Comparison of ENCODE assay signal across 19 cellular contexts in the genomic region with DNA sequence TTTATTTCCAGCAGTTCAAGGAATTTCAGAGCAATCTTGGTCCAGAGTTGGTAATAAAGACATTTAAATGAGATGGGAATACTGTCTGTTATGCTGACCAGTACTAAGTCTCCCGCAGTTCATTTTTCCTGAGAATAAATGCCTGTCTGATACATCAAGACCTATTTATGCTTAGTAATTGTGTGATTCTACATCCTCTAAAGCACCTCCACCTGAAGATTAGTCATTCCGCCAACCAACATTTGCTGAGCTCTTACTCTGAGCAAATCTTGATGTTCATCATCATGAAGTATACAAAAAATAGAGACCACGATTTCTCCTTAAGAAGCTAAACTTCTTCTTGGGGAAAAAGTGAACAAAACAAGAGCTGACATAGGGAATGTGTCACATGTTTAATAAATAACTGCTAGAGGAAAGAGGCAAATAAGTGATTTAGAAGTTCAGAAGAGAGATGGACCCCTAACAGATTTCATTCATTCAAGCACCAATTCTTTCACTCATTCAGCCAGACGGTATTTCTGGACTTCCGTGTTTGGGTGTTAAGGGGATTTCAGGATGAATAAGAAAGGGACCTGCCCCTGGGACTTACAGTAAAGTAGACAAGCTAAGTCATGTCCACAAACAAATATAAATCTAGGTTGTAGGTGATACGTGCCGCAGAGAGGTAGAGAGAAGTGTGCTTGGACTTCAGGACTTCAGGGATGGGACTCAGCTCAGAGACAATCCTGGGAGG. TPM values are rescaled to one million over a fixed set of nuclear protein-coding genes. Genes with fewer than 3 reads are reported as not detected.
A peak's percentile ranks its signal among the peaks of the same experiment; 100 is the strongest.
DNase-seq lines count a peak whose midpoint lies in the region; ATAC-seq, FAIRE-seq and TF ChIP-seq lines count a peak whose summit lies in the region.
"Had no signal": no experiment of that assay in that cellular context is flagged by ENCODE, and none has a peak within 500 bp of the region (broad histone marks: within the 10 kb centered on the region; RNA-seq: fewer than 3 reads in every experiment).

No MANE protein-coding gene starts in this region.

- TF ChIP-seq RAD21 in IMR-90 (IDR thresholded peaks at IDR 0.05; ENCODE audit: low read length), result no peak
- TF ChIP-seq RAD21 in GM12878 (IDR thresholded peaks at IDR 0.05; ENCODE audit: insufficient read depth, low read depth, low read length), result no peak

- H4K91ac ChIP-seq in IMR-90 (ENCODE audit: insufficient read depth, low read depth, low read length) (peak overlapping the region; percentile 79), mesenchymal stem cell (ENCODE audit: low read length) (no peak overlapping the region)

- no peak overlapping the region for H3K4me3 Mint-ChIP-seq in naive thymus-derived CD4-positive, alpha-beta T cell
- H3K4me3 Mint-ChIP-seq: activated T-cell treated with anti-CD3 and anti-CD28 coated beads, Interleukin-2, amount 50 U/mL, for 72 hours; CD4-positive, alpha-beta T cell; type B pancreatic cell had no signal

- H2BK5ac ChIP-seq in IMR-90 (ENCODE audit: low read depth, low read length, poor library complexity, severe bottlenecking) (peak overlapping the region; percentile 86), mesenchymal stem cell (ENCODE audit: low read depth, low read length, poor library complexity, severe bottlenecking) (no peak overlapping the region)

- H3K36me3 ChIP-seq in IMR-90 (ENCODE audit: control insufficient read depth, insufficient read depth, low read length) (no peaks in the 10 kb centered on the region), GM12878 (ENCODE audit: control insufficient read depth in 2 of 2, insufficient read depth in 2 of 2, low read length in 1 of 2) (no peaks in the 10 kb centered on the region), mesenchymal stem cell (ENCODE audit: control insufficient read depth in 1 of 2, insufficient read depth in 2 of 2, low read depth in 1 of 2, low read length in 2 of 2) (no peaks in the 10 kb centered on the region), body of pancreas (replicated peaks in 1 of 2; ENCODE audit: insufficient read depth in 1 of 2, low read depth in 2 of 2) (no peaks in the 10 kb centered on the region)
- H3K36me3 ChIP-seq in naive thymus-derived CD4-positive, alpha-beta T cell (ENCODE audit: control insufficient read depth in 2 of 3, insufficient read depth in 3 of 3, low read length in 3 of 3), result no peaks in the 10 kb centered on the region
- H3K36me3 ChIP-seq: left lung, spleen had no signal

- intact Hi-C loops in IMR-90 (cut with micrococcal nuclease) (no loop called here), GM12878 (cut with micrococcal nuclease; ENCODE audit: unreplicated experiment) (no loop called here), body of pancreas (cut with DNase I) (no loop called here)
- intact Hi-C loops in naive thymus-derived CD4-positive, alpha-beta T cell (cut with micrococcal nuclease), result no loop called here

- H3K27me3 ChIP-seq in IMR-90 (ENCODE audit: control insufficient read depth, insufficient read depth, low read length) (no peaks in the 10 kb centered on the region), GM12878 (replicated peaks in 1 of 2; ENCODE audit: control insufficient read depth in 2 of 2, insufficient read depth in 2 of 2, low read length in 1 of 2) (no peaks in the 10 kb centered on the region; a peak in 1 of 4 replicates), mesenchymal stem cell (ENCODE audit: control insufficient read depth in 1 of 2, insufficient read depth in 1 of 2, low read length in 2 of 2) (no peaks in the 10 kb centered on the region), body of pancreas (no peaks in the 10 kb centered on the region)
- H3K27me3 ChIP-seq in naive thymus-derived CD4-positive, alpha-beta T cell (ENCODE audit: control insufficient read depth in 2 of 2, insufficient read depth in 2 of 2, low read length in 2 of 2), result no peaks in the 10 kb centered on the region
- H3K27me3 ChIP-seq: left lung, spleen had no signal

- peaks cover 17% of the 10 kb centered on the region for H3K4me1 ChIP-seq in IMR-90 (ENCODE audit: control insufficient read depth, insufficient read depth, low read length)
- H3K4me1 ChIP-seq in GM12878 (ENCODE audit: control insufficient read depth, insufficient read depth, low read length), result peaks cover 15% of the 10 kb centered on the region
- H3K4me1 ChIP-seq in mesenchymal stem cell (ENCODE audit: control insufficient read depth, insufficient read depth, low read depth, low read length), result peaks cover 8% of the 10 kb centered on the region
- no peaks in the 10 kb centered on the region for H3K4me1 ChIP-seq in naive thymus-derived CD4-positive, alpha-beta T cell (ENCODE audit: control insufficient read depth in 2 of 2, insufficient read depth in 2 of 2, low read length in 2 of 2)
- H3K4me1 ChIP-seq in body of pancreas, result peaks cover 7% of the 10 kb centered on the region

- POLR2A ChIA-PET in GM10248 (lab: Yijun Ruan, JAX), result no interaction called here
- POLR2A ChIA-PET in IMR-90 (lab: Charles Lee; ENCODE audit: unreplicated experiment), result no interaction called here
- POLR2A ChIA-PET in GM12878 (lab: Charles Lee), result no interaction called here
- POLR2A ChIA-PET in naive thymus-derived CD4-positive, alpha-beta T cell (lab: Charles Lee), result no interaction called here

- no CpG with 5 or more reads among the region's 7 CpGs for WGBS in IMR-90 (ENCODE audit: extremely low coverage in 2 of 2, insufficient read length in 1 of 2), 2 experiments
- 46% methylated on average over 7 of the region's 7 CpGs for WGBS in GM12878 (ENCODE audit: insufficient coverage, insufficient replicate concordance, low lambda C conversion rate, missing lambda C conversion rate)
- 98% methylated on average over 3 of the region's 7 CpGs for WGBS in mesenchymal stem cell
- WGBS in body of pancreas, 2 donors, result 89 to 90% methylated on average over 7 of the region's 7 CpGs

- TF ChIP-seq CTCF in GM10248 (IDR thresholded peaks at IDR 0.05; ENCODE audit: control extremely low read depth, extremely low read depth, low read depth, missing control alignments) (no peak), IMR-90 (conservative IDR thresholded peaks at IDR 0.05; ENCODE audit: low read depth, low read length) (no peak), GM12878 (IDR thresholded peaks at IDR 0.05 in 2 of 3, conservative IDR thresholded peaks at IDR 0.05 in 1 of 3; ENCODE audit: control insufficient read depth in 2 of 3, extremely low read depth in 1 of 3, insufficient read depth in 1 of 3, low read depth in 3 of 3, low read length in 3 of 3) (no peak), body of pancreas (IDR thresholded peaks at IDR 0.05) (no peak)

- no peak overlapping the region for H2AK9ac ChIP-seq in IMR-90 (replicated peaks; ENCODE audit: low read depth, low read length, poor library complexity)

- BruUV-seq in IMR-90 (replicated peaks; lab: Mats Ljungman, UMichigan) (no TSS peak), GM12878 (replicated peaks; lab: Mats Ljungman, UMichigan) (no TSS peak)

- H3K9me1 ChIP-seq in IMR-90 (ENCODE audit: insufficient read depth, low read length), result peaks cover 17% of the 10 kb centered on the region

- peak overlapping the region; percentile 83 for H2BK120ac ChIP-seq in IMR-90 (ENCODE audit: low read depth, low read length)
- H2BK120ac ChIP-seq in mesenchymal stem cell (ENCODE audit: low read depth, low read length), result no peak overlapping the region

- H3K36me3 Mint-ChIP-seq in naive thymus-derived CD4-positive, alpha-beta T cell, result peaks cover 0 to 3% (median 0%) of the 10 kb centered on the region in 5 donors
- H3K36me3 Mint-ChIP-seq: activated naive CD4-positive, alpha-beta T cell treated with anti-CD3 and anti-CD28 coated beads, Interleukin-2, amount 50 U/mL, for 72 hours; type B pancreatic cell had no signal

- peaks cover 0 to 9% of the 10 kb centered on the region in 2 experiments; a peak in 2 of 4 replicates for H3K79me1 ChIP-seq in IMR-90 (ENCODE audit: low read depth in 1 of 2, low read length in 2 of 2)
- no peaks in the 10 kb centered on the region for H3K79me1 ChIP-seq in mesenchymal stem cell (replicated peaks; ENCODE audit: low read length, poor library complexity, severe bottlenecking)

- H3K56ac ChIP-seq in IMR-90 (ENCODE audit: extremely low read depth, insufficient read depth, low read length), result peak overlapping the region; percentile 26; the same call in 1 of the 2 replicates

- in situ Hi-C loops in IMR-90 (cut with MboI; ENCODE audit: low sequenced_read_pairs) (no loop called here), GM12878 (cut with MboI) (no loop called here)

- H3K9me3 ChIP-seq in IMR-90 (ENCODE audit: control insufficient read depth, insufficient read depth, low read length), result no peaks in the 10 kb centered on the region
- H3K9me3 ChIP-seq in GM12878 (replicated peaks; ENCODE audit: control insufficient read depth, insufficient read depth, low read length), result no peaks in the 10 kb centered on the region; the same call in 2 of the 3 replicates
- H3K9me3 ChIP-seq in mesenchymal stem cell (ENCODE audit: control insufficient read depth, low read length), result no peaks in the 10 kb centered on the region
- no peaks in the 10 kb centered on the region for H3K9me3 ChIP-seq in naive thymus-derived CD4-positive, alpha-beta T cell (ENCODE audit: control insufficient read depth in 2 of 3, low read length in 3 of 3)
- H3K9me3 ChIP-seq in body of pancreas, result no peaks in the 10 kb centered on the region
- H3K9me3 ChIP-seq: left lung, spleen had no signal

- no peak overlapping the region for H3K4me3 ChIP-seq in IMR-90 (ENCODE audit: insufficient read depth, low read depth, low read length)
- H3K4me3 ChIP-seq in GM12878, result no peak overlapping the region
- H3K4me3 ChIP-seq in mesenchymal stem cell (ENCODE audit: insufficient read depth in 1 of 2, low read depth in 1 of 2, low read length in 2 of 2), result no peak overlapping the region
- H3K4me3 ChIP-seq in naive thymus-derived CD4-positive, alpha-beta T cell (ENCODE audit: low read length), result no peak overlapping the region
- H3K4me3 ChIP-seq in body of pancreas, result no peak overlapping the region
- H3K4me3 ChIP-seq: left lung, spleen had no signal

- no peak for TF ChIP-seq EP300 in GM12878 (IDR thresholded peaks at IDR 0.05; ENCODE audit: borderline replicate concordance in 1 of 2, control insufficient read depth in 1 of 2, low read depth in 2 of 2, low read length in 2 of 2)

- H2BK15ac ChIP-seq in IMR-90 (ENCODE audit: low read depth, low read length) (peak overlapping the region; percentile 90), mesenchymal stem cell (ENCODE audit: low read depth, poor library complexity, severe bottlenecking) (no peak overlapping the region)

- H3K23ac ChIP-seq in IMR-90 (ENCODE audit: low read depth, low read length) (peak overlapping the region; percentile 89; the same call in 1 of the 2 replicates), mesenchymal stem cell (ENCODE audit: low read length in 2 of 2) (no peak overlapping the region)

- H4K20me1 ChIP-seq in IMR-90 (ENCODE audit: insufficient read depth, low read length) (no peaks in the 10 kb centered on the region), GM12878 (ENCODE audit: control insufficient read depth, insufficient read depth) (no peaks in the 10 kb centered on the region)

- SMC1A ChIA-PET in GM12878 (lab: Charles Lee; ENCODE audit: uncharacterized antibody, unreplicated experiment), result interaction anchor here (0.8 to 1.3 kb wide), 2 partner anchors 13 to 32 kb away, joined by 3 read pairs; no protein-coding TSS in a partner anchor

- dilution Hi-C loops in IMR-90 (cut with HindIII; ENCODE audit: low sequenced_read_pairs, unreplicated experiment), result no loop called here

- H3K27me3 Mint-ChIP-seq in naive thymus-derived CD4-positive, alpha-beta T cell, result peaks cover 0 to 19% (median 0%) of the 10 kb centered on the region in 5 donors
- H3K27me3 Mint-ChIP-seq: CD4-positive, alpha-beta T cell; type B pancreatic cell had no signal

- peak overlapping the region; percentile 55 for H3K18ac ChIP-seq in IMR-90 (ENCODE audit: low read depth, low read length)
- no peak overlapping the region for H3K18ac ChIP-seq in mesenchymal stem cell (ENCODE audit: low read depth in 1 of 2, low read length in 2 of 2)

- no peak for TF ChIP-seq POLR2A in IMR-90 (IDR thresholded peaks at IDR 0.05; ENCODE audit: low read depth, low read length)
- no peak for TF ChIP-seq POLR2A in GM12878 (IDR thresholded peaks at IDR 0.05; ENCODE audit: low read depth, low read length)
- TF ChIP-seq POLR2A in body of pancreas (IDR thresholded peaks at IDR 0.05), result no peak

- ATAC-seq in IMR-90 (ENCODE audit: low read depth) (no peak), GM12878 (no peak), body of pancreas (no peak), GM18867 (IDR thresholded peaks at IDR 0.05; ENCODE audit: unreplicated experiment) (no peak)
- no peak for ATAC-seq in naive thymus-derived CD4-positive, alpha-beta T cell
- ATAC-seq: activated naive CD4-positive, alpha-beta T cell treated with anti-CD3 and anti-CD28 coated beads, Interleukin-2, amount 50 U/mL, for 72 hours; activated T-cell treated with anti-CD3 and anti-CD28 coated beads, Interleukin-2, amount 50 U/mL, for 72 hours; left lung had no signal

- H3K9me3 Mint-ChIP-seq in naive thymus-derived CD4-positive, alpha-beta T cell, result no peaks in the 10 kb centered on the region
- H3K9me3 Mint-ChIP-seq: activated naive CD4-positive, alpha-beta T cell treated with anti-CD3 and anti-CD28 coated beads, Interleukin-2, amount 50 U/mL, for 72 hours; activated T-cell treated with anti-CD3 and anti-CD28 coated beads, Interleukin-2, amount 50 U/mL, for 72 hours; CD4-positive, alpha-beta T cell had no signal

- H3K4ac ChIP-seq in IMR-90 (ENCODE audit: low read depth, low read length) (peak overlapping the region; percentile 92), mesenchymal stem cell (ENCODE audit: low read depth in 1 of 2, low read length in 2 of 2) (no peak overlapping the region)

- H3K79me2 ChIP-seq in GM12878 (ENCODE audit: control insufficient read depth, insufficient read depth, low read length), result no peaks in the 10 kb centered on the region

- H4K8ac ChIP-seq in IMR-90 (ENCODE audit: low read depth in 2 of 2, low read length in 2 of 2), result peak overlapping the region in 1 of 2 experiments; percentile 85; a peak in 3 of 4 replicates
- H4K8ac ChIP-seq in mesenchymal stem cell (ENCODE audit: low read length), result no peak overlapping the region

- H2AK5ac ChIP-seq in IMR-90 (ENCODE audit: low read depth, low read length), result peak overlapping the region; percentile 85
- peak overlapping the region; percentile 23 for H2AK5ac ChIP-seq in mesenchymal stem cell (ENCODE audit: low read length, severe bottlenecking)

- peak; percentile 31 for FAIRE-seq in GM12878 (lab: Jason Lieb, UNC)
- FAIRE-seq: colon had no signal

- H3K4me2 ChIP-seq in IMR-90 (ENCODE audit: low read depth, low read length) (no peak overlapping the region), GM12878 (ENCODE audit: control insufficient read depth, insufficient read depth) (0 out of 2 replicates have a peak overlapping the region, but pooled peaks have one; percentile 1), mesenchymal stem cell (ENCODE audit: low read length, poor library complexity, severe bottlenecking) (no peak overlapping the region)

- H3K14ac ChIP-seq in IMR-90 (replicated peaks; ENCODE audit: low read depth, low read length) (peak overlapping the region; percentile 74), mesenchymal stem cell (ENCODE audit: low read length in 2 of 2) (no peak overlapping the region)

- H4K5ac ChIP-seq in IMR-90 (ENCODE audit: low read depth, low read length), result peak overlapping the region; percentile 18; the same call in 1 of the 2 replicates

- H2AFZ ChIP-seq in IMR-90 (replicated peaks; ENCODE audit: low read length, poor library complexity) (no peak overlapping the region), GM12878 (ENCODE audit: control insufficient read depth, low read depth, low read length) (peak overlapping the region; percentile 68), mesenchymal stem cell (ENCODE audit: low read depth, low read length) (no peak overlapping the region)

- CTCF ChIA-PET in GM10248 (lab: Yijun Ruan, JAX), result interaction anchor here (0.8 to 1.2 kb wide), 3 partner anchors 12 to 103 kb away, joined by 3 read pairs; no protein-coding TSS in a partner anchor
- CTCF ChIA-PET in IMR-90 (lab: Yijun Ruan, JAX), result interaction anchor here (1.0 kb wide), 1 partner anchor 36 kb away, joined by 3 read pairs; no protein-coding TSS in a partner anchor
- CTCF ChIA-PET in GM12878 (lab: Yijun Ruan, JAX), result no interaction called here
- CTCF ChIA-PET in naive thymus-derived CD4-positive, alpha-beta T cell (lab: Charles Lee), result no interaction called here

- no peak overlapping the region for H3K27ac Mint-ChIP-seq in naive thymus-derived CD4-positive, alpha-beta T cell
- H3K27ac Mint-ChIP-seq: activated naive CD4-positive, alpha-beta T cell treated with anti-CD3 and anti-CD28 coated beads, Interleukin-2, amount 50 U/mL, for 72 hours; activated T-cell treated with anti-CD3 and anti-CD28 coated beads, Interleukin-2, amount 50 U/mL, for 72 hours; CD4-positive, alpha-beta T cell had no signal

- H2BK20ac ChIP-seq in IMR-90 (ENCODE audit: low read depth, low read length), result peak overlapping the region; percentile 96

- H3K4me1 Mint-ChIP-seq in naive thymus-derived CD4-positive, alpha-beta T cell, result peaks cover 0 to 1% (median 0%) of the 10 kb centered on the region in 7 donors

- RAD21 ChIA-PET in GM12878 (lab: Charles Lee; ENCODE audit: unreplicated experiment), result no interaction called here

- peak overlapping the region; percentile 67; the same call in 1 of the 2 replicates for H3K27ac ChIP-seq in IMR-90 (ENCODE audit: insufficient read depth, low read length)
- H3K27ac ChIP-seq in GM12878 (ENCODE audit: control insufficient read depth, insufficient read depth), result no peak overlapping the region
- peak overlapping the region; percentile 61 for H3K27ac ChIP-seq in mesenchymal stem cell (ENCODE audit: low read length, poor library complexity, severe bottlenecking)
- no peak overlapping the region for H3K27ac ChIP-seq in naive thymus-derived CD4-positive, alpha-beta T cell (ENCODE audit: low read depth, low read length)
- no peak overlapping the region for H3K27ac ChIP-seq in body of pancreas

- H3K9ac ChIP-seq in IMR-90 (ENCODE audit: low read depth, low read length), result no peak overlapping the region
- no peak overlapping the region for H3K9ac ChIP-seq in GM12878 (ENCODE audit: control insufficient read depth, insufficient read depth, low read length)
- no peak overlapping the region for H3K9ac ChIP-seq in mesenchymal stem cell (ENCODE audit: low read length)

- H2BK12ac ChIP-seq in mesenchymal stem cell (ENCODE audit: low read length in 2 of 2), result no peak overlapping the region

- peak; percentile 31 for DNase-seq in GM10248 (ENCODE audit: extremely low spot score)
- DNase-seq in IMR-90, result no peak
- peak; percentile 47 for DNase-seq in GM12878 (ENCODE audit: low read depth, low spot score)
- no peak for DNase-seq in mesenchymal stem cell
- no peak for DNase-seq in T-helper 2 cell
- DNase-seq in naive thymus-derived CD4-positive, alpha-beta T cell, result no peak
- DNase-seq in body of pancreas, result no peak
- DNase-seq: activated CD4-positive, alpha-beta T cell treated with anti-CD3 and anti-CD28 coated beads for 1 hour; activated T-cell treated with anti-CD3 and anti-CD28 coated beads, Interleukin-2, amount 50 U/mL, for 72 hours; CD4-positive, alpha-beta T cell; DMS79 treated with DMSO at 0.1 percent for 48 hours; left lung; NCI-H187; spleen; SW 1271 had no signal

RNA-seq across cellular contexts. Expression of gene PPP4R1, which starts 34.2 kb away (rescaled TPM):
- total RNA-seq in IMR-90 (2012; rRNA removed) (123 and 131 TPM in 2 replicates), GM12878 (2014; rRNA removed) (33.4 and 39.2 TPM in 2 replicates), GM12878 (2014; rRNA removed; fragmentation: Illumina TruSeq; extraction: Trizol) (38.0 and 39.1 TPM in 2 replicates), GM12878 (2021) (40.5 and 42.2 TPM in 2 replicates), body of pancreas (10 to 100 TPM; 46.4 to 73.5 TPM)
- polyA plus RNA-seq in IMR-90 (2012; rRNA removed) (70.9 and 80.6 TPM in 2 replicates), GM12878 (2011; rRNA removed) (24.8 and 26.1 TPM in 2 replicates), GM12878 (2014; fragmentation: Illumina TruSeq; extraction: Trizol) (44.4 and 53.6 TPM in 2 replicates), GM12878 (2014; fragmentation: Nextera tagmentation; extraction: Ambion mirVana) (10 to 100 TPM; 10.9 to 14.1 TPM), GM12878 (2014; rRNA removed) (27.3 and 31.2 TPM in 2 replicates), GM12878 (2016; fragmentation: Nextera tagmentation; extraction: Ambion mirVana) (10 to 100 TPM; 20.4 to 21.2 TPM)
- 40.7 and 121 TPM in 2 replicates for polyA plus RNA-seq in IMR-90 (2012; cell fraction: cytosol; rRNA removed)
- polyA plus RNA-seq in IMR-90 (2012; cell fraction: nucleus; rRNA removed; ENCODE audit: low replicate concordance), result 131 and 135 TPM in 2 replicates
- total RNA-seq in GM12878 (2013; cell fraction: nucleolus; rRNA removed), result 54.9 and 61.5 TPM in 2 replicates
- 12.8 TPM for polyA plus RNA-seq in GM12878 (2011; ENCODE audit: low read depth)
- polyA plus RNA-seq in GM12878 (2011; cell fraction: cytosol; rRNA removed), result 26.9 and 28.1 TPM in 2 replicates
- 28.0 and 28.4 TPM in 2 replicates for polyA plus RNA-seq in GM12878 (2011; cell fraction: nucleus; rRNA removed)
- polyA plus RNA-seq in GM12878 (2012), result 13.1 and 15.1 TPM in 2 replicates
- 40.3 and 66.2 TPM in 2 replicates for polyA minus RNA-seq in GM12878 (2011; rRNA and poly(A)+ RNA removed)
- 10.7 and 17.4 TPM in 2 replicates for polyA minus RNA-seq in GM12878 (2011; cell fraction: cytosol; rRNA and poly(A)+ RNA removed)
- 18.3 and 32.8 TPM in 2 replicates for polyA minus RNA-seq in GM12878 (2011; cell fraction: nucleus; rRNA and poly(A)+ RNA removed)
- polyA plus RNA-seq in mesenchymal stem cell (2013, experiment 1 of 2), result 61.2 TPM
- 58.8 TPM for polyA plus RNA-seq in mesenchymal stem cell (2013, experiment 2 of 2)
- 10 to 100 TPM; 33.0 to 54.6 (median 38.2) TPM for total RNA-seq in naive thymus-derived CD4-positive, alpha-beta T cell
- polyA plus RNA-seq in naive thymus-derived CD4-positive, alpha-beta T cell, result 1 to 10 TPM; 5.5 to 6.4 TPM

RNA-seq across cellular contexts. Expression of gene RAB31, which starts 59.5 kb away (rescaled TPM):
- total RNA-seq in IMR-90 (2012; rRNA removed), result 26.9 and 28.9 TPM in 2 replicates
- polyA plus RNA-seq in IMR-90 (2012; rRNA removed), result 12.3 and 13.8 TPM in 2 replicates
- 5.7 and 7.0 TPM in 2 replicates for polyA plus RNA-seq in IMR-90 (2012; cell fraction: cytosol; rRNA removed)
- polyA plus RNA-seq in IMR-90 (2012; cell fraction: nucleus; rRNA removed; ENCODE audit: low replicate concordance), result 13.4 and 18.7 TPM in 2 replicates
- total RNA-seq in GM12878 (2013; cell fraction: nucleolus; rRNA removed), result 5.0 and 9.0 TPM in 2 replicates
- 11.6 and 12.0 TPM in 2 replicates for total RNA-seq in GM12878 (2014; rRNA removed)
- total RNA-seq in GM12878 (2014; rRNA removed; fragmentation: Illumina TruSeq; extraction: Trizol), result 12.7 TPM in 2 replicates
- total RNA-seq in GM12878 (2021), result 19.4 and 23.3 TPM in 2 replicates
- polyA plus RNA-seq in GM12878 (2011; ENCODE audit: low read depth), result 5.2 TPM
- polyA plus RNA-seq in GM12878 (2011; rRNA removed), result 0.62 and 0.80 TPM in 2 replicates
- polyA plus RNA-seq in GM12878 (2011; cell fraction: cytosol; rRNA removed), result 0.40 and 1.1 TPM in 2 replicates
- 0.13 and 1.3 TPM in 2 replicates for polyA plus RNA-seq in GM12878 (2011; cell fraction: nucleus; rRNA removed)
- 7.3 and 9.0 TPM in 2 replicates for polyA plus RNA-seq in GM12878 (2012)
- 14.8 and 17.5 TPM in 2 replicates for polyA plus RNA-seq in GM12878 (2014; fragmentation: Illumina TruSeq; extraction: Trizol)
- 1 to 10 TPM; 6.4 to 8.9 TPM for polyA plus RNA-seq in GM12878 (2014; fragmentation: Nextera tagmentation; extraction: Ambion mirVana)
- 8.9 and 9.2 TPM in 2 replicates for polyA plus RNA-seq in GM12878 (2014; rRNA removed)
- 10 to 100 TPM; 18.1 to 21.3 TPM for polyA plus RNA-seq in GM12878 (2016; fragmentation: Nextera tagmentation; extraction: Ambion mirVana)
- polyA minus RNA-seq in GM12878 (2011; rRNA and poly(A)+ RNA removed), result 0.26 and 3.0 TPM in 2 replicates
- polyA minus RNA-seq in GM12878 (2011; cell fraction: cytosol; rRNA and poly(A)+ RNA removed), result 1.7 TPM in 1 of 2 replicates, not detected in the other
- 0.60 and 4.4 TPM in 2 replicates for polyA minus RNA-seq in GM12878 (2011; cell fraction: nucleus; rRNA and poly(A)+ RNA removed)
- polyA plus RNA-seq in mesenchymal stem cell (2013, experiment 1 of 2), result 128 TPM
- polyA plus RNA-seq in mesenchymal stem cell (2013, experiment 2 of 2), result 128 TPM
- total RNA-seq in naive thymus-derived CD4-positive, alpha-beta T cell, result 10 to 100 TPM in 1 of 5 experiments, 1 to 10 TPM in 4; 1.1 to 48.6 (median 2.3) TPM
- polyA plus RNA-seq in naive thymus-derived CD4-positive, alpha-beta T cell, result under 1 TPM; 0.41 to 0.76 TPM
- 1 to 10 TPM; 4.3 to 8.0 TPM for total RNA-seq in body of pancreas

Comparison
In these comparisons a context has a peak if more than half of its experiments do, and no peak if none do; other contexts are left out.
1. DNase-seq: peak in GM10248 (single experiment) and GM12878 (single experiment); none in IMR-90 (single experiment), mesenchymal stem cell (single experiment), T-helper 2 cell (0 of 5), naive thymus-derived CD4-positive, alpha-beta T cell (0 of 9) and body of pancreas (0 of 4).
2. H3K27ac ChIP-seq: peak in IMR-90 (single experiment) and mesenchymal stem cell (single experiment); none in GM12878 (single experiment), naive thymus-derived CD4-positive, alpha-beta T cell (single experiment) and body of pancreas (0 of 4).
3. CTCF ChIA-PET loops: an anchor here in GM10248 (0.8 to 1.2 kb wide) and IMR-90 (1.0 kb wide); none called in GM12878 and naive thymus-derived CD4-positive, alpha-beta T cell.